16 cellular contexts compared by ENCODE assay signal in the genomic region with DNA sequence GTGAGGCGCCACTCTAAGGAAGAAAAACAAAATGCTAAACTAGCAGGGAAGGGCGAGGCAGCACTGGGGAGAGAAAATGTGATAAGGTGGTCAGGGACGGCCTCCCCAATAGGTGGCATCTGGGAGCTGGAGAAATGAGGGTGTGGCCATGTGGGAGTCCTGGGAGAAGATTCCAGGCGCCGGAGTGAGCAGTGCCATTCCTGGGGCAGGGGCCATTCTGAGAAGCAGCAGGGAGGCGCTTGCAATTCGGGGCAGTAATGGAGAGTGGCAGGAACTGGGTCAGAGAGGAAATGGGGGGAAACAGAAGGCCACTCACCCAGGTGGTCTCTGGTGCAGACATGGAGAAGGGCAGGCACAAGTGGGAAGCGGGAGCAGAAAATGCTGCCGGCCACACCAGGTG.
DNase-seq lines count a peak whose midpoint lies in the region; ATAC-seq and TF ChIP-seq lines count a peak whose summit lies in the region.
"Had no signal": no experiment of that assay in that cellular context is flagged by ENCODE, and none has a peak within 500 bp of the region (broad histone marks: within the 10 kb centered on the region; RNA-seq: fewer than 3 reads in every experiment).

No MANE protein-coding gene starts in this region.

- H4K20me1 ChIP-seq in HCT116 (ENCODE audit: insufficient read depth) (no peaks in the 10 kb centered on the region), OCI-LY7 (ENCODE audit: insufficient read depth, low read length) (no peaks in the 10 kb centered on the region), GM23248 (ENCODE audit: insufficient read depth) (no peaks in the 10 kb centered on the region)

- POLR2A ChIA-PET in HCT116 (lab: Charles Lee): no interaction called here
- POLR2A ChIA-PET in OCI-LY7 (lab: Charles Lee): interaction anchor here (0.7 to 0.8 kb wide), 2 partner anchors 8 to 28 kb away, joined by 3 to 4 read pairs; no protein-coding TSS in a partner anchor

- no peaks in the 10 kb centered on the region for H3K9me2 ChIP-seq in HCT116 (ENCODE audit: insufficient read depth)
- no peaks in the 10 kb centered on the region for H3K9me2 ChIP-seq in OCI-LY7 (ENCODE audit: insufficient read depth, low read length)
- no peaks in the 10 kb centered on the region for H3K9me2 ChIP-seq in GM23248 (ENCODE audit: insufficient read depth)

- RAD21 ChIA-PET in HCT116 (lab: Charles Lee; ENCODE audit: low non-redundant PET in 1 of 2, low total read pairs in 2 of 2, uncharacterized antibody in 2 of 2, unreplicated experiment in 2 of 2): no interaction called here

- TF ChIP-seq EP300 in ovary (IDR thresholded peaks at IDR 0.05): no peak

- BruUV-seq in HCT116 (replicated peaks; lab: Mats Ljungman, UMichigan): no TSS peak
- BruUV-seq in OCI-LY7 (replicated peaks; lab: Mats Ljungman, UMichigan): no TSS peak

- no peak overlapping the region for H3K4me2 ChIP-seq in HCT116 (ENCODE audit: low read length)
- H3K4me2 ChIP-seq in OCI-LY7 (ENCODE audit: low read length): no peak overlapping the region
- no peak overlapping the region for H3K4me2 ChIP-seq in GM23248 (ENCODE audit: unreplicated experiment)

- no peaks in the 10 kb centered on the region for H3K9me3 ChIP-seq in HCT116 (ENCODE audit: control insufficient read depth in 1 of 2, insufficient read depth in 1 of 2, low read depth in 1 of 2, low read length in 2 of 2)
- H3K9me3 ChIP-seq in OCI-LY7 (ENCODE audit: low read length): no peaks in the 10 kb centered on the region
- H3K9me3 ChIP-seq in ovary: no peaks in the 10 kb centered on the region
- H3K9me3 ChIP-seq in GM23248 (ENCODE audit: low read depth): no peaks in the 10 kb centered on the region
- H3K9me3 ChIP-seq: HAP-1 had no signal

- TF ChIP-seq CTCF in HCT116 (IDR thresholded peaks at IDR 0.05 in 2 of 3, conservative IDR thresholded peaks at IDR 0.05 in 1 of 3; ENCODE audit: borderline replicate concordance in 1 of 3, insufficient read depth in 1 of 3, low read depth in 2 of 3, low read length in 2 of 3): peak; percentile 16 to 38 (median 33); a peak in 3 of 6 replicates
- 0 out of 2 replicates have a peak, but pooled peaks have one; percentile 30 for TF ChIP-seq CTCF in OCI-LY7 (conservative IDR thresholded peaks at IDR 0.05; ENCODE audit: low read length)
- TF ChIP-seq CTCF in ovary (IDR thresholded peaks at IDR 0.05): no peak
- no peak for TF ChIP-seq CTCF in GM20000 (IDR thresholded peaks at IDR 0.05; ENCODE audit: extremely low read depth, missing control alignments)

- TF ChIP-seq POLR2A in HCT116 (IDR thresholded peaks at IDR 0.05; ENCODE audit: borderline replicate concordance, extremely low read depth, insufficient read depth, insufficient read length) (no peak), ovary (IDR thresholded peaks at IDR 0.05) (no peak)

- H2AFZ ChIP-seq in HCT116 (ENCODE audit: low read depth, low read length, poor library complexity, severe bottlenecking): no peak overlapping the region
- H2AFZ ChIP-seq in OCI-LY7 (ENCODE audit: low read length): no peak overlapping the region
- H2AFZ ChIP-seq in GM23248: no peak overlapping the region

- DNase-seq in HCT116 (ENCODE audit: low read depth, low spot score) (no peak), OCI-LY7 (ENCODE audit: low spot score) (no peak), left cardiac atrium (peak; percentile 44), ovary (peak in 4 of 5 donors; percentile 48 to 66 (median 55)), GM20000 (ENCODE audit: low spot score) (no peak), NCI-H187 treated with DMSO at 0.1 percent for 48 hours (lab: John Stamatoyannopoulos, UW) (no peak), NCI-H2029 treated with DMSO at 0.1 percent for 48 hours (lab: John Stamatoyannopoulos, UW) (no peak), GM23248 (no peak)
- DNase-seq: activated B cell treated with CpG ODN at 0.5 μM for 24 hours; activated T-cell treated with anti-CD3 and anti-CD28 coated beads, Interleukin-2, amount 50 U/mL, for 24 hours; CD8-positive, alpha-beta memory T cell; KG1; naive thymus-derived CD8-positive, alpha-beta T cell; NCI-H446; SHP77 treated with DMSO at 0.1 percent for 48 hours had no signal

- CTCF ChIA-PET in HCT116 (lab: Charles Lee): no interaction called here
- CTCF ChIA-PET in OCI-LY7 (lab: Charles Lee; ENCODE audit: unreplicated experiment): no interaction called here

- ATAC-seq in HCT116 (peak; percentile 95), left cardiac atrium (peak; percentile 70 to 84)
- ATAC-seq: naive thymus-derived CD8-positive, alpha-beta T cell had no signal

- TF ChIP-seq RAD21 in HCT116 (IDR thresholded peaks at IDR 0.05; ENCODE audit: low read depth): peak; percentile 43

- H3K79me2 ChIP-seq in HCT116 (ENCODE audit: insufficient read depth, low read length) (no peaks in the 10 kb centered on the region), OCI-LY7 (ENCODE audit: insufficient read depth, low read depth, low read length) (no peaks in the 10 kb centered on the region), GM23248 (ENCODE audit: insufficient read depth) (no peaks in the 10 kb centered on the region)

- in situ Hi-C loops in GM23248 (cut with MboI): no loop called here

- H3K4me3 ChIP-seq in HCT116 (replicated peaks in 1 of 2; ENCODE audit: low read depth in 1 of 2, low read length in 2 of 2) (no peak overlapping the region), OCI-LY7 (ENCODE audit: low read depth, low read length, poor library complexity, severe bottlenecking) (no peak overlapping the region), ovary (no peak overlapping the region), GM23248 (no peak overlapping the region)
- H3K4me3 ChIP-seq: HAP-1 had no signal

- WGBS in ovary, 3 donors: 40 to 60% (median 44%) methylated on average over 9 of the region's 9 CpGs
- WGBS in GM23248 (ENCODE audit: low coverage in 1 of 2, low lambda C conversion rate in 2 of 2, missing lambda C conversion rate in 2 of 2), 2 experiments: 91% methylated on average over 7 to 9 of the region's 9 CpGs

- H3K36me3 ChIP-seq in HCT116 (ENCODE audit: control insufficient read depth in 1 of 2, insufficient read depth in 2 of 2, low read length in 2 of 2) (no peaks in the 10 kb centered on the region), OCI-LY7 (ENCODE audit: insufficient read depth, low read length) (no peaks in the 10 kb centered on the region), ovary (no peaks in the 10 kb centered on the region), GM23248 (ENCODE audit: low read depth) (no peaks in the 10 kb centered on the region)
- H3K36me3 ChIP-seq: HAP-1 had no signal

- no peaks in the 10 kb centered on the region for H3F3A ChIP-seq in GM23248 (ENCODE audit: insufficient read depth)

- peaks cover 10% of the 10 kb centered on the region; the same call in 1 of the 2 replicates for H3K27me3 ChIP-seq in HCT116 (ENCODE audit: insufficient read depth, low read length)
- no peaks in the 10 kb centered on the region for H3K27me3 ChIP-seq in ovary
- H3K27me3 ChIP-seq in GM23248 (replicated peaks; ENCODE audit: insufficient read depth): 0 out of 2 replicates have a peak, but pooled peaks cover 8% of the 10 kb centered on the region

- H3K27ac ChIP-seq in HCT116 (ENCODE audit: low read depth, low read length) (no peak overlapping the region), OCI-LY7 (ENCODE audit: low read depth, low read length, poor library complexity, severe bottlenecking) (no peak overlapping the region), ovary (peak overlapping the region in 1 of 2 donors; percentile 12), GM23248 (no peak overlapping the region)

- intact Hi-C loops in HCT116 (cut with micrococcal nuclease): no loop called here
- intact Hi-C loops in OCI-LY7 (cut with micrococcal nuclease; ENCODE audit: unreplicated experiment): no loop called here
- intact Hi-C loops in left cardiac atrium (cut with DNase I): no loop called here
- intact Hi-C loops in ovary (cut with DNase I): no loop called here

- H3K4me1 ChIP-seq in HCT116 (ENCODE audit: control insufficient read depth in 1 of 2, insufficient read depth in 2 of 2, low read length in 2 of 2): peaks cover 2 to 9% of the 10 kb centered on the region in 2 experiments; a peak in 2 of 4 replicates
- H3K4me1 ChIP-seq in OCI-LY7 (ENCODE audit: insufficient read depth, low read length, poor library complexity, severe bottlenecking): peaks cover 9% of the 10 kb centered on the region
- peaks cover 11% of the 10 kb centered on the region for H3K4me1 ChIP-seq in ovary (ENCODE audit: insufficient read depth)
- H3K4me1 ChIP-seq in GM23248 (ENCODE audit: insufficient read depth): no peaks in the 10 kb centered on the region
- H3K4me1 ChIP-seq: HAP-1 had no signal

- H3K9ac ChIP-seq in HCT116 (ENCODE audit: low read length) (no peak overlapping the region), GM23248 (no peak overlapping the region)

TF ChIP-seq in HCT116, 20 proteins besides CTCF, POLR2A, EP300 and RAD21 (continues in another document):
- TF ChIP-seq POLR2AphosphoS5 (IDR thresholded peaks at IDR 0.05; ENCODE audit: low read depth, low read length) (no peak), TCF7L2 (IDR thresholded peaks at IDR 0.05; ENCODE audit: borderline replicate concordance, extremely low read depth, insufficient read depth, insufficient read length) (no peak), JUND (IDR thresholded peaks at IDR 0.05) (no peak)
- TF ChIP-seq, protein P1, sequence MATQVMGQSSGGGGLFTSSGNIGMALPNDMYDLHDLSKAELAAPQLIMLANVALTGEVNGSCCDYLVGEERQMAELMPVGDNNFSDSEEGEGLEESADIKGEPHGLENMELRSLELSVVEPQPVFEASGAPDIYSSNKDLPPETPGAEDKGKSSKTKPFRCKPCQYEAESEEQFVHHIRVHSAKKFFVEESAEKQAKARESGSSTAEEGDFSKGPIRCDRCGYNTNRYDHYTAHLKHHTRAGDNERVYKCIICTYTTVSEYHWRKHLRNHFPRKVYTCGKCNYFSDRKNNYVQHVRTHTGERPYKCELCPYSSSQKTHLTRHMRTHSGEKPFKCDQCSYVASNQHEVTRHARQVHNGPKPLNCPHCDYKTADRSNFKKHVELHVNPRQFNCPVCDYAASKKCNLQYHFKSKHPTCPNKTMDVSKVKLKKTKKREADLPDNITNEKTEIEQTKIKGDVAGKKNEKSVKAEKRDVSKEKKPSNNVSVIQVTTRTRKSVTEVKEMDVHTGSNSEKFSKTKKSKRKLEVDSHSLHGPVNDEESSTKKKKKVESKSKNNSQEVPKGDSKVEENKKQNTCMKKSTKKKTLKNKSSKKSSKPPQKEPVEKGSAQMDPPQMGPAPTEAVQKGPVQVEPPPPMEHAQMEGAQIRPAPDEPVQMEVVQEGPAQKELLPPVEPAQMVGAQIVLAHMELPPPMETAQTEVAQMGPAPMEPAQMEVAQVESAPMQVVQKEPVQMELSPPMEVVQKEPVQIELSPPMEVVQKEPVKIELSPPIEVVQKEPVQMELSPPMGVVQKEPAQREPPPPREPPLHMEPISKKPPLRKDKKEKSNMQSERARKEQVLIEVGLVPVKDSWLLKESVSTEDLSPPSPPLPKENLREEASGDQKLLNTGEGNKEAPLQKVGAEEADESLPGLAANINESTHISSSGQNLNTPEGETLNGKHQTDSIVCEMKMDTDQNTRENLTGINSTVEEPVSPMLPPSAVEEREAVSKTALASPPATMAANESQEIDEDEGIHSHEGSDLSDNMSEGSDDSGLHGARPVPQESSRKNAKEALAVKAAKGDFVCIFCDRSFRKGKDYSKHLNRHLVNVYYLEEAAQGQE (IDR thresholded peaks at IDR 0.05; ENCODE audit: low read depth): no peak

Comparison
In these comparisons a context has a peak if more than half of its experiments do, and no peak if none do; other contexts are left out.
1. DNase-seq: peak in left cardiac atrium (single experiment) and ovary (4 of 5); none in HCT116 (single experiment), OCI-LY7 (single experiment), GM20000 (single experiment), NCI-H187 treated with DMSO at 0.1 percent for 48 hours (single experiment), NCI-H2029 treated with DMSO at 0.1 percent for 48 hours (single experiment) and GM23248 (single experiment).
2. CTCF ChIP-seq: peak in HCT116 (3 of 3) and OCI-LY7 (single experiment); none in ovary (0 of 3) and GM20000 (single experiment).